ENCODE assay signal across 10 cellular contexts in genomic region chr4:18057821-18058533, GRCh38. TPM values are rescaled to one million over a fixed set of nuclear protein-coding genes. Genes with fewer than 3 reads are reported as not detected.
A peak's percentile ranks its signal among the peaks of the same experiment; 100 is the strongest.
DNase-seq lines count a peak whose midpoint lies in the region; ATAC-seq and TF ChIP-seq lines count a peak whose summit lies in the region.
"Had no signal": no experiment of that assay in that cellular context is flagged by ENCODE, and none has a peak within 500 bp of the region (broad histone marks: within the 10 kb centered on the region; RNA-seq: fewer than 3 reads in every experiment).

No MANE protein-coding gene starts in this region.

- no peaks in the 10 kb centered on the region for H3K36me3 Mint-ChIP-seq in CD4-positive, alpha-beta memory T cell
- H3K36me3 Mint-ChIP-seq: CD8-positive, alpha-beta T cell had no signal

- H3K4me3 Mint-ChIP-seq in CD4-positive, alpha-beta memory T cell, result peak overlapping the region in 4 of 8 donors; percentile 24 to 42 (median 30)
- H3K4me3 Mint-ChIP-seq in stimulated activated naive CD8-positive, alpha-beta T cell treated with anti-CD3 and anti-CD28 coated beads, Interleukin-15, amount 100 ng/mL, for 72 hours, result peak overlapping the region in 1 of 2 donors; percentile 38
- H3K4me3 Mint-ChIP-seq: CD8-positive, alpha-beta T cell had no signal

- H3K4me1 ChIP-seq in BLaER1 treated with 17β-estradiol and CSF1 and Interleukin-3, amounts not matched to agents 10 nM and 100 nM, result peaks cover 7 to 25% (median 18%) of the 10 kb centered on the region in 10 experiments
- H3K4me1 ChIP-seq in KMS-11 (ENCODE audit: low read depth, poor library complexity, severe bottlenecking), result peaks cover 23% of the 10 kb centered on the region
- H3K4me1 ChIP-seq in CD4-positive, alpha-beta memory T cell (ENCODE audit: insufficient read depth, low read length), result peaks cover 23% of the 10 kb centered on the region

- H3K79me2 ChIP-seq in KMS-11 (ENCODE audit: insufficient read depth, low read depth), result no peaks in the 10 kb centered on the region

- no peak overlapping the region for H3K27ac Mint-ChIP-seq in CD4-positive, alpha-beta memory T cell
- no peak overlapping the region for H3K27ac Mint-ChIP-seq in stimulated activated naive CD8-positive, alpha-beta T cell treated with anti-CD3 and anti-CD28 coated beads, Interleukin-15, amount 100 ng/mL, for 72 hours
- H3K27ac Mint-ChIP-seq: CD8-positive, alpha-beta T cell had no signal

- H3K9me3 ChIP-seq in BLaER1 treated with 17β-estradiol and CSF1 and Interleukin-3, amounts not matched to agents 10 nM and 100 nM (replicated peaks in 1 of 11), result peaks cover 0 to 3% (median under 1%) of the 10 kb centered on the region in 11 experiments; a peak in 12 of 22 replicates
- H3K9me3 ChIP-seq in CD4-positive, alpha-beta memory T cell (ENCODE audit: control insufficient read depth in 1 of 2, low read length in 2 of 2), result peaks cover 0 to 2% of the 10 kb centered on the region in 2 donors

- H2AFZ ChIP-seq in KMS-11 (ENCODE audit: low read depth), result peak overlapping the region; percentile 62

- CTCF ChIA-PET in CD4-positive, alpha-beta memory T cell (lab: Charles Lee; ENCODE audit: partially characterized antibody), result no interaction called here

- H4K20me1 ChIP-seq in BLaER1 treated with 17β-estradiol and CSF1 and Interleukin-3, amounts not matched to agents 10 nM and 100 nM, result no peaks in the 10 kb centered on the region
- H4K20me1 ChIP-seq in KMS-11 (ENCODE audit: insufficient read depth), result no peaks in the 10 kb centered on the region

- peak overlapping the region; percentile 71 to 92 (median 87); a peak in 21 of 22 replicates for H3K4me2 ChIP-seq in BLaER1 treated with 17β-estradiol and CSF1 and Interleukin-3, amounts not matched to agents 10 nM and 100 nM
- H3K4me2 ChIP-seq in KMS-11, result peak overlapping the region; percentile 97

- intact Hi-C loops in CD4-positive, alpha-beta memory T cell (cut with micrococcal nuclease), result loop anchor here (1.0 kb wide), 1 partner anchor 36 kb away; no protein-coding TSS in a partner anchor

- peak overlapping the region in 4 of 10 experiments; percentile 35 to 60 (median 50); a peak in 3 of 20 replicates for H3K4me3 ChIP-seq in BLaER1 treated with 17β-estradiol and CSF1 and Interleukin-3, amounts not matched to agents 10 nM and 100 nM
- H3K4me3 ChIP-seq in KMS-11 (IDR thresholded peaks at IDR 0.05; ENCODE audit: insufficient read depth, low read depth, low read length), result no peak overlapping the region
- no peak overlapping the region for H3K4me3 ChIP-seq in CD4-positive, alpha-beta memory T cell (ENCODE audit: low read length in 2 of 2)

- peak overlapping the region in 2 of 11 experiments; percentile 59 to 73; a peak in 2 of 22 replicates for H3K9ac ChIP-seq in BLaER1 treated with 17β-estradiol and CSF1 and Interleukin-3, amounts not matched to agents 10 nM and 100 nM
- H3K9ac ChIP-seq in KMS-11, result peak overlapping the region; percentile 80

- peaks cover 0 to 9% (median 6%) of the 10 kb centered on the region in 8 donors for H3K9me3 Mint-ChIP-seq in CD4-positive, alpha-beta memory T cell
- H3K9me3 Mint-ChIP-seq in stimulated activated naive CD8-positive, alpha-beta T cell treated with anti-CD3 and anti-CD28 coated beads, Interleukin-15, amount 100 ng/mL, for 72 hours, result peaks cover under 1 to 4% of the 10 kb centered on the region in 2 donors

- peaks cover 22 to 23% of the 10 kb centered on the region in 2 donors for H3K27me3 Mint-ChIP-seq in CD4-positive, alpha-beta memory T cell
- H3K27me3 Mint-ChIP-seq in stimulated activated naive CD8-positive, alpha-beta T cell treated with anti-CD3 and anti-CD28 coated beads, Interleukin-15, amount 100 ng/mL, for 72 hours, result peaks cover 39% of the 10 kb centered on the region

- no peak for DNase-seq in DMS 273 (lab: John Stamatoyannopoulos, UW; ENCODE audit: unreplicated experiment)
- DNase-seq in CD4-positive, alpha-beta memory T cell, result no peak
- no peak for DNase-seq in stimulated activated naive CD8-positive, alpha-beta T cell treated with anti-CD3 and anti-CD28 coated beads, Interleukin-15, amount 100 ng/mL, for 72 hours

- H3K27me3 ChIP-seq in BLaER1 treated with 17β-estradiol and CSF1 and Interleukin-3, amounts not matched to agents 10 nM and 100 nM, result no peaks in the 10 kb centered on the region
- H3K27me3 ChIP-seq in KMS-11 (ENCODE audit: insufficient read depth, low read depth), result no peaks in the 10 kb centered on the region
- peaks cover 5% of the 10 kb centered on the region for H3K27me3 ChIP-seq in CD4-positive, alpha-beta memory T cell (ENCODE audit: insufficient read depth, low read length)

- H3K36me3 ChIP-seq in BLaER1 treated with 17β-estradiol and CSF1 and Interleukin-3, amounts not matched to agents 10 nM and 100 nM, result no peaks in the 10 kb centered on the region
- H3K36me3 ChIP-seq in KMS-11 (ENCODE audit: insufficient read depth), result no peaks in the 10 kb centered on the region
- H3K36me3 ChIP-seq in CD4-positive, alpha-beta memory T cell (ENCODE audit: insufficient read depth, low read length), result no peaks in the 10 kb centered on the region

- POLR2A ChIA-PET in CD4-positive, alpha-beta memory T cell (lab: Charles Lee; ENCODE audit: partially characterized antibody), result no interaction called here

- H3K27ac ChIP-seq in BLaER1 treated with 17β-estradiol and CSF1 and Interleukin-3, amounts not matched to agents 10 nM and 100 nM, result peak overlapping the region in 1 of 11 experiments; percentile 40; a peak in 1 of 22 replicates
- peak overlapping the region; percentile 87 for H3K27ac ChIP-seq in KMS-11
- no peak overlapping the region for H3K27ac ChIP-seq in CD4-positive, alpha-beta memory T cell (ENCODE audit: low read depth, low read length)

- no peak for TF ChIP-seq CTCF in KMS-11 (conservative IDR thresholded peaks at IDR 0.05; ENCODE audit: low read depth, low read length)

- peak; percentile 53 for ATAC-seq in GM19025 (IDR thresholded peaks at IDR 0.05; ENCODE audit: low read depth, unreplicated experiment)
- ATAC-seq in HG02759 (IDR thresholded peaks at IDR 0.05; ENCODE audit: unreplicated experiment), result peak; percentile 47
- ATAC-seq in stimulated activated naive CD8-positive, alpha-beta T cell treated with anti-CD3 and anti-CD28 coated beads, Interleukin-15, amount 100 ng/mL, for 72 hours, result no peak
- no peak for ATAC-seq in HG03108 (IDR thresholded peaks at IDR 0.05; ENCODE audit: unreplicated experiment)
- ATAC-seq: HCT116 had no signal

- H3K4me1 Mint-ChIP-seq in CD4-positive, alpha-beta memory T cell, result peaks cover 6 to 24% (median 16%) of the 10 kb centered on the region in 4 donors
- H3K4me1 Mint-ChIP-seq in stimulated activated naive CD8-positive, alpha-beta T cell treated with anti-CD3 and anti-CD28 coated beads, Interleukin-15, amount 100 ng/mL, for 72 hours, result peaks cover 5% of the 10 kb centered on the region

RNA-seq across cellular contexts. Expression of gene LCORL, which starts 36.4 kb away (rescaled TPM):
- total RNA-seq in CD4-positive, alpha-beta memory T cell, result 10 to 100 TPM; 11.3 to 14.5 TPM
- 1 to 10 TPM; 5.9 to 6.8 TPM for polyA plus RNA-seq in CD4-positive, alpha-beta memory T cell

Comparison
In these comparisons a context has a peak if more than half of its experiments do, and no peak if none do; other contexts are left out.
1. ATAC-seq: peak in GM19025 (single experiment) and HG02759 (single experiment); none in stimulated activated naive CD8-positive, alpha-beta T cell treated with anti-CD3 and anti-CD28 coated beads, Interleukin-15, amount 100 ng/mL, for 72 hours (single experiment) and HG03108 (single experiment).